Comparison of ENCODE assay signal across 32 cellular contexts in the genomic region with DNA sequence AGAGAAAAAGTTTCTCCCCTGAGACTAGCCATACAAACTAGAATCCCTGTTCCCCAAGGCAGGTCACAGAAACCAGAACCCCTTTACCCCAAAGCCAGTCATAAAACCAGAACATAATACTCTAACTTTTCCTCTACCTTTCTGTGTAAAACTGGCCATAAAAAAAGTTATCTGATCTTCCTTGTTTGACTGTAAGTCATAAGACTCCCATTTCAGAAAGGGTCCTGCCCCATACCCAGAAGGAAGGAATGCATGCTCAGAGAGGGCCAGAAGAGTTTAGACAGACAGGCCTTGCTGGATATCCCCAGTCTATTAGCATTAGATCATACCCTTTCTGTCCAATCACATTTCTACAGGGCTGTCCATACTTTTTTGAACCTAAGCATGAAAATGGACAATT. TPM values are rescaled to one million over a fixed set of nuclear protein-coding genes. Genes with fewer than 3 reads are reported as not detected.
"Had no signal": no experiment of that assay in that cellular context is flagged by ENCODE, and none has a peak within 500 bp of the region (broad histone marks: within the 10 kb centered on the region; RNA-seq: fewer than 3 reads in every experiment).

No MANE protein-coding gene starts in this region.

- H3K36me3 ChIP-seq: ascending aorta, breast epithelium, cardiac muscle cell, colonic mucosa had no signal

- ATAC-seq: activated CD4-positive, alpha-beta T cell treated with anti-CD3 and anti-CD28 coated beads for 36 hours; activated naive CD4-positive, alpha-beta T cell treated with anti-CD3 and anti-CD28 coated beads, Interleukin-2, amount 50 U/mL, for 72 hours; activated T-cell treated with anti-CD3 and anti-CD28 coated beads, Interleukin-2, amount 50 U/mL, for 72 hours; esophagus mucosa; T-helper 17 cell had no signal

- H3K27ac ChIP-seq: ascending aorta, breast epithelium, cardiac muscle cell, colonic mucosa, dorsolateral prefrontal cortex had no signal

- H3K36me3 Mint-ChIP-seq: activated naive CD4-positive, alpha-beta T cell treated with anti-CD3 and anti-CD28 coated beads, Interleukin-2, amount 10 ng/mL, durations not matched to agents 7 days and 5 days; activated naive CD4-positive, alpha-beta T cell treated with anti-CD3 and anti-CD28 coated beads, Interleukin-2, amount 50 U/mL, for 72 hours; activated naive CD8-positive, alpha-beta T cell treated with anti-CD3 and anti-CD28 coated beads, Interleukin-2, amount 10 ng/mL, durations not matched to agents 7 days and 5 days; brain had no signal

- H3K9me3 Mint-ChIP-seq: activated CD4-positive, alpha-beta memory T cell treated with anti-CD3 and anti-CD28 coated beads, Interleukin-2, amount 10 ng/mL, durations not matched to agents 7 days and 5 days; activated CD4-positive, alpha-beta T cell treated with anti-CD3 and anti-CD28 coated beads, Interleukin-2, amount 10 ng/mL, durations not matched to agents 7 days and 5 days; activated naive CD4-positive, alpha-beta T cell treated with anti-CD3 and anti-CD28 coated beads, Interleukin-2, amount 10 ng/mL, durations not matched to agents 7 days and 5 days; activated naive CD4-positive, alpha-beta T cell treated with anti-CD3 and anti-CD28 coated beads, Interleukin-2, amount 50 U/mL, for 72 hours; activated naive CD8-positive, alpha-beta T cell treated with anti-CD3 and anti-CD28 coated beads, Interleukin-2, amount 10 ng/mL, durations not matched to agents 7 days and 5 days; activated T-cell treated with anti-CD3 and anti-CD28 coated beads, Interleukin-2, amount 50 U/mL, for 24 hours; activated T-cell treated with anti-CD3 and anti-CD28 coated beads, Interleukin-2, amount 50 U/mL, for 72 hours; brain; endodermal cell; T-helper 2 cell treated with Interferon-gamma antibody and Interleukin-4, amounts not matched to agents 5 μg/mL and 100 μg/mL, for 36 hours had no signal

- DNase-seq: activated CD4-positive, alpha-beta memory T cell treated with anti-CD3 and anti-CD28 coated beads, Interleukin-2, amount 10 ng/mL, durations not matched to agents 7 days and 5 days; activated CD4-positive, alpha-beta T cell treated with anti-CD3 and anti-CD28 coated beads for 36 hours; activated CD4-positive, alpha-beta T cell treated with anti-CD3 and anti-CD28 coated beads, Interleukin-2, amount 10 ng/mL, durations not matched to agents 7 days and 5 days; activated CD4-positive, alpha-beta T cell treated with anti-CD3 and anti-CD28 coated beads, Interleukin-2, amount 50 U/mL, for 4 hours; activated CD4-positive, CD25-positive, alpha-beta regulatory T cell; activated CD4-positive, CD25-positive, alpha-beta regulatory T cell treated with anti-CD3 and anti-CD28 coated beads, Interleukin-2, amount 50 U/mL, for 72 hours; activated CD8-positive, alpha-beta memory T cell treated with anti-CD3 and anti-CD28 coated beads, Interleukin-2, amount 50 U/mL, for 48 hours; activated gamma-delta T cell; activated naive CD4-positive, alpha-beta T cell; activated naive CD4-positive, alpha-beta T cell treated with anti-CD3 and anti-CD28 coated beads, Interleukin-2, amount 10 ng/mL, durations not matched to agents 7 days and 5 days; activated naive CD8-positive, alpha-beta T cell treated with anti-CD3 and anti-CD28 coated beads, Interleukin-2, amount 10 ng/mL, durations not matched to agents 7 days and 5 days; activated T-cell treated with anti-CD3 and anti-CD28 coated beads for 4 hours; activated T-cell treated with anti-CD3 and anti-CD28 coated beads, Interleukin-2, amount 50 U/mL, for 24 hours; activated T-cell treated with anti-CD3 and anti-CD28 coated beads, Interleukin-2, amount 50 U/mL, for 72 hours; central memory CD4-positive, alpha-beta T cell; cerebellar nuclear complex; colonic mucosa; dorsolateral prefrontal cortex; effector memory CD4-positive, alpha-beta T cell; endodermal cell; head of caudate nucleus; T-helper 1 cell; T-helper 17 cell; T1000 had no signal

- H3K27me3 ChIP-seq: ascending aorta, breast epithelium, cardiac muscle cell, colonic mucosa had no signal

- H3K4me3 Mint-ChIP-seq: activated CD4-positive, alpha-beta memory T cell treated with anti-CD3 and anti-CD28 coated beads, Interleukin-2, amount 10 ng/mL, durations not matched to agents 7 days and 5 days; activated CD4-positive, alpha-beta T cell treated with anti-CD3 and anti-CD28 coated beads for 36 hours; activated CD4-positive, alpha-beta T cell treated with anti-CD3 and anti-CD28 coated beads, Interleukin-2, amount 10 ng/mL, durations not matched to agents 7 days and 5 days; activated naive CD4-positive, alpha-beta T cell treated with anti-CD3 and anti-CD28 coated beads, Interleukin-2, amount 10 ng/mL, durations not matched to agents 7 days and 5 days; activated naive CD8-positive, alpha-beta T cell treated with anti-CD3 and anti-CD28 coated beads, Interleukin-2, amount 10 ng/mL, durations not matched to agents 7 days and 5 days; activated T-cell treated with anti-CD3 and anti-CD28 coated beads, Interleukin-2, amount 50 U/mL, for 24 hours; activated T-cell treated with anti-CD3 and anti-CD28 coated beads, Interleukin-2, amount 50 U/mL, for 72 hours; brain; endodermal cell; T-helper 17 cell; T-helper 2 cell treated with Interferon-gamma antibody and Interleukin-4, amounts not matched to agents 5 μg/mL and 100 μg/mL, for 36 hours had no signal

- H3K4me3 ChIP-seq: ascending aorta, breast epithelium, cardiac muscle cell, colonic mucosa, dorsolateral prefrontal cortex had no signal

- H3K4me1 ChIP-seq: ascending aorta, breast epithelium, colonic mucosa had no signal

- H3K27ac Mint-ChIP-seq: activated CD4-positive, alpha-beta memory T cell treated with anti-CD3 and anti-CD28 coated beads, Interleukin-2, amount 10 ng/mL, durations not matched to agents 7 days and 5 days; activated CD4-positive, alpha-beta T cell treated with anti-CD3 and anti-CD28 coated beads for 36 hours; activated CD4-positive, alpha-beta T cell treated with anti-CD3 and anti-CD28 coated beads, Interleukin-2, amount 10 ng/mL, durations not matched to agents 7 days and 5 days; activated naive CD4-positive, alpha-beta T cell treated with anti-CD3 and anti-CD28 coated beads, Interleukin-2, amount 10 ng/mL, durations not matched to agents 7 days and 5 days; activated naive CD4-positive, alpha-beta T cell treated with anti-CD3 and anti-CD28 coated beads, Interleukin-2, amount 50 U/mL, for 72 hours; activated naive CD8-positive, alpha-beta T cell treated with anti-CD3 and anti-CD28 coated beads, Interleukin-2, amount 10 ng/mL, durations not matched to agents 7 days and 5 days; activated T-cell treated with anti-CD3 and anti-CD28 coated beads, Interleukin-2, amount 50 U/mL, for 24 hours; activated T-cell treated with anti-CD3 and anti-CD28 coated beads, Interleukin-2, amount 50 U/mL, for 72 hours; brain; endodermal cell; T-helper 17 cell; T-helper 2 cell treated with Interferon-gamma antibody and Interleukin-4, amounts not matched to agents 5 μg/mL and 100 μg/mL, for 36 hours had no signal

- H3K4me1 Mint-ChIP-seq: activated CD4-positive, alpha-beta T cell treated with anti-CD3 and anti-CD28 coated beads for 36 hours; activated CD4-positive, alpha-beta T cell treated with anti-CD3 and anti-CD28 coated beads, Interleukin-2, amount 10 ng/mL, durations not matched to agents 7 days and 5 days; activated naive CD4-positive, alpha-beta T cell treated with anti-CD3 and anti-CD28 coated beads, Interleukin-2, amount 10 ng/mL, durations not matched to agents 7 days and 5 days; T-helper 17 cell had no signal

- H3K9me3 ChIP-seq: ascending aorta, breast epithelium, colonic mucosa had no signal

RNA-seq across cellular contexts. Expression of a gene that starts 27.2 kb away (rescaled TPM):
- total RNA-seq: activated CD4-positive, alpha-beta memory T cell treated with anti-CD3 and anti-CD28 coated beads, Interleukin-2, amount 10 ng/mL, durations not matched to agents 7 days and 5 days; ascending aorta; epithelial cell of proximal tubule had no signal
